ENCODE assay signal across 11 cellular contexts in the genomic region with DNA sequence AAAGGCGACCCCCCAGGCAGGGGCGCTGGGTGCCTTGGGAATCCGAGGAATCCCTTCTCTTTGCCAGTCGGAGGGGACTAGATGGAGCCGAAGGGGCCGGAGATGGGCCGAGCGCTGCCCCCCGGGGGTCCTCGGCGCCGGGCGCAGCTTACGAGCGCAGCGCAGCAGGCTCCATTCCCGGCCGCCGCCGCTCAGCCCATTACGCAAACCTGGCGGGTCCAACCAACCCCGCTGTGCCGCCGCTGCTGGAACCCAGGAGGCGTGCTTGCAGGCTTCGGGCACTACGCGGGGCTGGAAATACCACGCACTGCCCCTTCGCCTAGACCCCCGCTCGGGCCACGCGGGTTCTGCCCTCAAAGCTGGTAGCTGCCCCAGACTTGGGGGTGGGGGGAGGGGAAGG. TPM values are rescaled to one million over a fixed set of nuclear protein-coding genes. Genes with fewer than 3 reads are reported as not detected.
A peak's percentile ranks its signal among the peaks of the same experiment; 100 is the strongest.
DNase-seq lines count a peak whose midpoint lies in the region; TF ChIP-seq lines count a peak whose summit lies in the region.
"Not testable (repeated sequence)": the region's sequence is repeated elsewhere in the genome, so short reads cannot be mapped to it uniquely, and the experiment has no call there.
"Had no signal": no experiment of that assay in that cellular context is flagged by ENCODE, and none has a peak within 500 bp of the region (broad histone marks: within the 10 kb centered on the region; RNA-seq: fewer than 3 reads in every experiment).

No MANE protein-coding gene starts in this region.

- not testable (repeated sequence) for H3K4me3 ChIP-seq in CD4-positive, alpha-beta memory T cell (ENCODE audit: low read length in 2 of 2)
- peak overlapping the region; percentile 52 to 65 (median 60) for H3K4me3 ChIP-seq in Peyer's patch
- H3K4me3 ChIP-seq in ascending aorta = peak overlapping the region; percentile 54 to 67
- H3K4me3 ChIP-seq in thymus (ENCODE audit: low read length) = peak overlapping the region; percentile 30

- not testable (repeated sequence) for H3K36me3 Mint-ChIP-seq in CD4-positive, alpha-beta memory T cell; glutamatergic neuron (ENCODE audit: unreplicated experiment)

- CTCF ChIA-PET in CD4-positive, alpha-beta memory T cell (lab: Charles Lee; ENCODE audit: partially characterized antibody) = not testable (repeated sequence)

- not testable (repeated sequence) for H3K4me1 ChIP-seq in CD4-positive, alpha-beta memory T cell (ENCODE audit: insufficient read depth, low read length); Peyer's patch; ascending aorta; thymus (ENCODE audit: control insufficient read depth, insufficient read depth, low read length)

- not testable (repeated sequence) for H3K9me3 Mint-ChIP-seq in CD4-positive, alpha-beta memory T cell; glutamatergic neuron (ENCODE audit: unreplicated experiment)

- POLR2A ChIA-PET in CD4-positive, alpha-beta memory T cell (lab: Charles Lee; ENCODE audit: partially characterized antibody) = not testable (repeated sequence)

- not testable (repeated sequence) for H3K4me1 Mint-ChIP-seq in CD4-positive, alpha-beta memory T cell; glutamatergic neuron (ENCODE audit: low read depth, unreplicated experiment)

- not testable (repeated sequence) for H3K36me3 ChIP-seq in CD4-positive, alpha-beta memory T cell (ENCODE audit: insufficient read depth, low read length); Peyer's patch; ascending aorta; thymus (ENCODE audit: control insufficient read depth, insufficient read depth)

- intact Hi-C loops in CD4-positive, alpha-beta memory T cell (cut with micrococcal nuclease); ascending aorta (cut with DNase I): not testable (repeated sequence)

- H3K27ac Mint-ChIP-seq in CD4-positive, alpha-beta memory T cell; glutamatergic neuron (ENCODE audit: unreplicated experiment): not testable (repeated sequence)

- peak; percentile 68 to 75 (median 71) for DNase-seq in CD4-positive, alpha-beta memory T cell
- DNase-seq in Peyer's patch (peak in 1 of 3 donors; percentile 79), ascending aorta (ENCODE audit: low spot score in 2 of 2) (peak in 1 of 2 donors; percentile 83), glutamatergic neuron (peak; percentile 77), mucosa of gallbladder (ENCODE audit: low spot score) (peak; percentile 22)
- peak; percentile 20 to 30 for DNase-seq in activated CD8-positive, alpha-beta memory T cell treated with anti-CD3 and anti-CD28 coated beads for 1 hour (ENCODE audit: extremely low read depth in 1 of 2, low read depth in 1 of 2)
- peak; percentile 69 for DNase-seq in stimulated activated CD4-positive, alpha-beta T cell treated with anti-CD3 and anti-CD28 coated beads, Interleukin-15, amount 100 ng/mL, for 24 hours

- under 1% methylated on average over 24 of the region's 35 CpGs for WGBS in thymus

- H3K27ac ChIP-seq in CD4-positive, alpha-beta memory T cell (ENCODE audit: low read depth, low read length); thymus (ENCODE audit: low read depth): not testable (repeated sequence)
- H3K27ac ChIP-seq in Peyer's patch = peak overlapping the region; percentile 77 to 93 (median 85)
- H3K27ac ChIP-seq in ascending aorta = peak overlapping the region; percentile 57 to 78

- H3K27me3 ChIP-seq in CD4-positive, alpha-beta memory T cell (ENCODE audit: insufficient read depth, low read length); Peyer's patch; ascending aorta; thymus (ENCODE audit: control insufficient read depth, insufficient read depth): not testable (repeated sequence)

- H3K4me3 Mint-ChIP-seq in CD4-positive, alpha-beta memory T cell; glutamatergic neuron (ENCODE audit: unreplicated experiment): not testable (repeated sequence)

- TF ChIP-seq POLR2A in Peyer's patch (IDR thresholded peaks at IDR 0.05) = not testable (repeated sequence)

- H3K9me3 ChIP-seq in CD4-positive, alpha-beta memory T cell (ENCODE audit: control insufficient read depth in 1 of 2, low read length in 2 of 2); Peyer's patch; ascending aorta; thymus (ENCODE audit: control insufficient read depth): not testable (repeated sequence)

- H3K27me3 Mint-ChIP-seq in CD4-positive, alpha-beta memory T cell; glutamatergic neuron (ENCODE audit: unreplicated experiment): not testable (repeated sequence)

- not testable (repeated sequence) for TF ChIP-seq CTCF in Peyer's patch (IDR thresholded peaks at IDR 0.05); ascending aorta (IDR thresholded peaks at IDR 0.05); glutamatergic neuron (IDR thresholded peaks at IDR 0.05; ENCODE audit: partially characterized antibody, unreplicated experiment)

RNA-seq across cellular contexts. Expression of a gene that starts 26.9 kb away (rescaled TPM):
- total RNA-seq in CD4-positive, alpha-beta memory T cell = not detected
- polyA plus RNA-seq in CD4-positive, alpha-beta memory T cell = under 1 TPM in 1 of 2 donors, not detected in 1; 0.65 TPM
- not detected for total RNA-seq in Peyer's patch
- not detected for total RNA-seq in ascending aorta
- total RNA-seq in glutamatergic neuron (ENCODE audit: unreplicated experiment) = not detected
- not detected for total RNA-seq in mucosa of gallbladder
- polyA plus RNA-seq in thymus = not detected
- total RNA-seq: chondrocyte, H9, occipital lobe had no signal
